Comparison of ENCODE assay signal across 16 cellular contexts in the genomic region with DNA sequence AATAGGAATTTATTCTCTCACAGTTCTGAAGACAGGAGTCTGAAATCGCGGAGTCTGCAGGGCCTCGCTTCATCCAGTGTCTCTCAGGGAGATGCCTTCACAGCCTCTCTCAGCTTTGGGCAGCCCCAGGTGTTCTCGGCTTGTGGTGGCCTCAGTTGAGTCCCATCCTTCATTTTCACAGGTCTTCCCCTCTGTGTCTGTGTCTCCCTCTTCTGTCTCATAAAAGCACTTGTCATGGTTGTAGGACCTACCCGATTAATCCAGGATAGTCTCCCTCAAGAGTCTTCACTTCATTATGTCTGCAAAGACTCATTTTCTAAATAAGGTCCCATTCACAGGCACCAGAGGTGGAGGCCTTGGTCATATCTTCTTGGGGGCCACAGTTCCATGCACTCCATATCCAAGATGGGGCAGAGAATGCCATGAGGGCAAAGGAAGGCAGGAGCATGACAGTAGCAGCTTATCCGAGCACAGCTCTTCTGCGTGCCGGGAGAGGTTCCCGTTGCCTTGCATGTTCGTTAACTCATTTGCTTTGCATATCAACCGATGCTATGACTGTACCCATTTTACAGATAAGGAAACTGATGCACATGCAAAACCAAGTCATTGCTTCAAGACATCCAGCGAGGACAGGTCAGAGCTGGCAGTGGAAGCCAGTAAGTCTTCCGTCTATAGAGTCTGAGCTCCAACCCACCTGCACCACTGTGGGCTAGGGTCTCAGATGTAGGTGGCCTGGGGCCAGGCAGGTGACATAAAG.
"Had no signal": no experiment of that assay in that cellular context is flagged by ENCODE, and none has a peak within 500 bp of the region (broad histone marks: within the 10 kb centered on the region; RNA-seq: fewer than 3 reads in every experiment).

No MANE protein-coding gene starts in this region.

- H3K36me3 ChIP-seq: neutrophil, right atrium auricular region, tibial artery, vagina had no signal

- H3K27ac ChIP-seq: neutrophil, right atrium auricular region, tibial artery, vagina had no signal

- H3K4me1 ChIP-seq: right atrium auricular region, tibial artery, vagina had no signal

- H3K27me3 ChIP-seq: neutrophil, right atrium auricular region, vagina had no signal

- H3K36me3 Mint-ChIP-seq: activated naive CD8-positive, alpha-beta T cell treated with anti-CD3 and anti-CD28 coated beads for 36 hours had no signal

- H3K4me3 ChIP-seq: right atrium auricular region, tibial artery, vagina had no signal

- H3K4me3 Mint-ChIP-seq: activated CD8-positive, alpha-beta T cell treated with anti-CD3 and anti-CD28 coated beads for 36 hours; activated naive CD8-positive, alpha-beta T cell treated with anti-CD3 and anti-CD28 coated beads for 36 hours; activated T-cell treated with anti-CD3 and anti-CD28 coated beads, Interleukin-2, amount 50 U/mL, for 72 hours had no signal

- H3K9me3 Mint-ChIP-seq: activated CD8-positive, alpha-beta T cell treated with anti-CD3 and anti-CD28 coated beads for 36 hours; activated naive CD8-positive, alpha-beta T cell treated with anti-CD3 and anti-CD28 coated beads for 36 hours; activated T-cell treated with anti-CD3 and anti-CD28 coated beads, Interleukin-2, amount 50 U/mL, for 72 hours had no signal

- H3K4me1 Mint-ChIP-seq: activated naive CD8-positive, alpha-beta T cell treated with anti-CD3 and anti-CD28 coated beads for 36 hours had no signal

- H3K27me3 Mint-ChIP-seq: activated naive CD8-positive, alpha-beta T cell treated with anti-CD3 and anti-CD28 coated beads for 36 hours had no signal

- H3K9me3 ChIP-seq: neutrophil, right atrium auricular region, tibial artery, vagina had no signal

- DNase-seq: activated CD8-positive, alpha-beta memory T cell treated with anti-CD3 and anti-CD28 coated beads, Interleukin-2, amount 50 U/mL, for 4 hours; activated CD8-positive, alpha-beta T cell treated with anti-CD3 and anti-CD28 coated beads for 36 hours; activated gamma-delta T cell treated with Interleukin-2 at 50 U/mL for 16 hours; activated naive CD8-positive, alpha-beta T cell treated with anti-CD3 and anti-CD28 coated beads for 36 hours; activated T-cell treated with anti-CD3 and anti-CD28 coated beads, Interleukin-2, amount 50 U/mL, for 72 hours; anterior cingulate cortex; cerebellar nuclear complex; dermis blood vessel endothelial cell; erythroblast; hippocampal formation; kidney glomerular epithelial cell; small intestine; tibial artery had no signal

- ATAC-seq: activated CD8-positive, alpha-beta T cell treated with anti-CD3 and anti-CD28 coated beads for 36 hours; activated T-cell treated with anti-CD3 and anti-CD28 coated beads, Interleukin-2, amount 50 U/mL, for 72 hours had no signal

- H3K27ac Mint-ChIP-seq: activated CD8-positive, alpha-beta T cell treated with anti-CD3 and anti-CD28 coated beads for 36 hours; activated naive CD8-positive, alpha-beta T cell treated with anti-CD3 and anti-CD28 coated beads for 36 hours; activated T-cell treated with anti-CD3 and anti-CD28 coated beads, Interleukin-2, amount 50 U/mL, for 72 hours had no signal
